ENCODE assay signal across 22 cellular contexts in the genomic region with DNA sequence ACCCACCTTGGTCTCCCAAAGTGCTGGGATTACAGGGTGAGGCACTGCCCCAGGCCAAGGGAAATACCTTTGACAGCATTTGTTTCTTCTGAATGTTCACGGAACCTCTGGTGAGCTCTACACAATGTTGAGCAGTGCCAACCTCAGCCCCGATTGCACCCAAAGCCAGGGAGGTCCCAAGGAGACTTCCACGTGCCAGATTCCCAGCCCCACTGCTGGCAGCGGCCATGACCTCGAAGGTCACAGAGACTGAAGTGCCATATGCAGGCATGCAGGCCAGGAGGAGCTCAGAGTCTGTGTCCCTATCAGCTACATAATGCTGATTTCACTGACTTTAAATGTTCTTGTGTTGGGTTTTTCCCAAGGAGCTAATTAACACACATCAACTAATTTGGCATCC.
"Had no signal": no experiment of that assay in that cellular context is flagged by ENCODE, and none has a peak within 500 bp of the region (broad histone marks: within the 10 kb centered on the region; RNA-seq: fewer than 3 reads in every experiment).

No MANE protein-coding gene starts in this region.

- H3K9me3 ChIP-seq: esophagus muscularis mucosa, gastroesophageal sphincter, heart left ventricle, left lung, lower lobe of right lung had no signal

- FAIRE-seq: endothelial cell of umbilical vein, frontal cortex, kidney had no signal

- H3K4me3 ChIP-seq: coronary artery, dorsolateral prefrontal cortex, esophagus muscularis mucosa, gastroesophageal sphincter, heart left ventricle, hepatocyte, left lung, lower lobe of right lung had no signal

- H3K27ac Mint-ChIP-seq: immature natural killer cell had no signal

- DNase-seq: dermis blood vessel endothelial cell; dorsolateral prefrontal cortex; effector CD4-positive, alpha-beta T cell; effector memory CD4-positive, alpha-beta T cell; foreskin keratinocyte; heart left ventricle; hypothalamus; immature natural killer cell; kidney; kidney glomerular epithelial cell; left colon; left ventricle myocardium superior; lower lobe of right lung; mesenchymal stem cell; midbrain had no signal

- H2AFZ ChIP-seq: hepatocyte had no signal

- H3K27ac ChIP-seq: coronary artery, dorsolateral prefrontal cortex, esophagus muscularis mucosa, foreskin keratinocyte, gastroesophageal sphincter, heart left ventricle, hepatocyte, left lung, lower lobe of right lung had no signal

- H3K4me1 ChIP-seq: foreskin keratinocyte, left lung, lower lobe of right lung had no signal

- H3K36me3 Mint-ChIP-seq: immature natural killer cell had no signal

- H3K4me1 Mint-ChIP-seq: immature natural killer cell had no signal

- H3K4me2 ChIP-seq: hepatocyte had no signal

- H3K79me2 ChIP-seq: hepatocyte had no signal

- H3K36me3 ChIP-seq: esophagus muscularis mucosa, gastroesophageal sphincter, heart left ventricle, left lung, lower lobe of right lung had no signal

- H3K4me3 Mint-ChIP-seq: immature natural killer cell had no signal

- H3K9me3 Mint-ChIP-seq: immature natural killer cell had no signal

- ATAC-seq: foreskin keratinocyte, gastroesophageal sphincter, heart left ventricle, left colon, left lung, left ventricle myocardium superior, lower lobe of right lung had no signal
